23 cellular contexts compared by ENCODE assay signal in the genomic region with DNA sequence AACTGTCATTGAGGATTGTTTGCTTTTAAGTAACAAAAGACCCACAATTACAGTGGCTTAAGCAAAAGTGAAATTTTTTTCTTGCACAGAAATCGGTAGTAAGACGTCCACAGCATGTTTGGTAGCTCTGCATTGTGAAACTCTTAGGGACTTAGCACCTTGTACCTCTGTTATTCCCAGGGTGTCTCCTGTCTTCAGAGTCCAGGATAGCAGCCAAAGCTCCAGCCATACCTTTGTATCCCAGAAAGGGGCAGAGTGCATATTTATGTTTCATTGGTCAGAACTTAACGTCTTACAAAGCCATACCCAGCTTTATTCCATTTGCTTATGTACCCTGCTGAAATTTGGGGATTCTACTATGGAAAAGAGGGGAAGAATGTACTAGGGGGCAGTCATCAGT.
"Had no signal": no experiment of that assay in that cellular context is flagged by ENCODE, and none has a peak within 500 bp of the region (broad histone marks: within the 10 kb centered on the region; RNA-seq: fewer than 3 reads in every experiment).

No MANE protein-coding gene starts in this region.

- H3K4me3 Mint-ChIP-seq: activated CD4-positive, alpha-beta memory T cell treated with anti-CD3 and anti-CD28 coated beads for 36 hours; activated CD4-positive, alpha-beta T cell treated with anti-CD3 and anti-CD28 coated beads, Interleukin-2, amount 10 ng/mL, durations not matched to agents 7 days and 5 days; activated naive CD8-positive, alpha-beta T cell treated with anti-CD3 and anti-CD28 coated beads, Interleukin-2, amount 10 ng/mL, durations not matched to agents 7 days and 5 days; WTC11 had no signal

- H3K27ac Mint-ChIP-seq: activated CD4-positive, alpha-beta memory T cell treated with anti-CD3 and anti-CD28 coated beads for 36 hours; activated CD4-positive, alpha-beta T cell treated with anti-CD3 and anti-CD28 coated beads, Interleukin-2, amount 10 ng/mL, durations not matched to agents 7 days and 5 days; activated naive CD8-positive, alpha-beta T cell treated with anti-CD3 and anti-CD28 coated beads, Interleukin-2, amount 10 ng/mL, durations not matched to agents 7 days and 5 days; WTC11 had no signal

- H3K27ac ChIP-seq: adrenal gland, Peyer's patch, RWPE1, SJCRH30 had no signal

- H3K27me3 Mint-ChIP-seq: activated CD4-positive, alpha-beta memory T cell treated with anti-CD3 and anti-CD28 coated beads for 36 hours; activated CD4-positive, alpha-beta T cell treated with anti-CD3 and anti-CD28 coated beads, Interleukin-2, amount 10 ng/mL, durations not matched to agents 7 days and 5 days; activated naive CD8-positive, alpha-beta T cell treated with anti-CD3 and anti-CD28 coated beads, Interleukin-2, amount 10 ng/mL, durations not matched to agents 7 days and 5 days had no signal

- ATAC-seq: K562, WTC11 had no signal

- DNase-seq: activated CD4-positive, alpha-beta memory T cell treated with anti-CD3 and anti-CD28 coated beads for 36 hours; activated CD4-positive, alpha-beta T cell treated with anti-CD3 and anti-CD28 coated beads, Interleukin-2, amount 10 ng/mL, durations not matched to agents 7 days and 5 days; activated CD8-positive, alpha-beta memory T cell treated with anti-CD3 and anti-CD28 coated beads, Interleukin-2, amount 50 U/mL, for 4 hours; activated naive CD4-positive, alpha-beta T cell treated with anti-CD3 and anti-CD28 coated beads, Interleukin-2, amount 50 U/mL, for 16 hours; activated naive CD8-positive, alpha-beta T cell treated with anti-CD3 and anti-CD28 coated beads, Interleukin-2, amount 10 ng/mL, durations not matched to agents 7 days and 5 days; activated T-cell treated with anti-CD3 and anti-CD28 coated beads, Interleukin-2, amount 50 U/mL, for 1 hour; adrenal gland; Karpas-422; MM.1S; NCI-H1105; NCI-H1436; NCI-H1694 treated with DMSO at 0.1 percent for 48 hours; NCI-H2029 treated with DMSO at 0.1 percent for 48 hours; NCI-H446; NCI-H524; Peyer's patch; Right ventricle myocardium superior; SK-N-SH; SW 1271 had no signal
